9 cellular contexts compared by ENCODE assay signal in the genomic region with DNA sequence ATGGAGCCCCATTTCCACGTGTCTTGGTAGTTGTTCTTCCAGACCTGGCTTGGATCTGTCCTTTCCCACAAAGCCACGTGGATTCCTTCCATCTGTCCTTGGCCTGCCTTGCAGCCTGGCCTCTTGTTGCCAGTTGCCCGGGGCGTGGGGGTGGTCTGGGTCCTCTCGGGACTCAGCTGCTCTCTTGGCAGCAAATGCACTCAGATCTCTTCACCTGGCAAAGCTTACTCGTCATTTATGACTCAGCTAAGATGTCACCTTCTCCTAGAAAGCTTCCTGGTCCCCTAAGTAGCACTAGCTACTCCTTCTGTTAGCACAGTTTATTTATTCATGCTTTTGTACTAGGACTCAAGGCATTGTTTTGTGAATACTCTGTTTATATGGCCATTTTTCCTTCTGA. TPM values are rescaled to one million over a fixed set of nuclear protein-coding genes. Genes with fewer than 3 reads are reported as not detected.
DNase-seq lines count a peak whose midpoint lies in the region; TF ChIP-seq lines count a peak whose summit lies in the region.
"Had no signal": no experiment of that assay in that cellular context is flagged by ENCODE, and none has a peak within 500 bp of the region (broad histone marks: within the 10 kb centered on the region; RNA-seq: fewer than 3 reads in every experiment).

No MANE protein-coding gene starts in this region.

- peak overlapping the region; percentile 70 for H3K4me2 ChIP-seq in mammary epithelial cell (ENCODE audit: insufficient read depth, low read depth, low read length)

- H3K27ac ChIP-seq in mammary epithelial cell (ENCODE audit: insufficient read depth, low read depth, low read length) (peak overlapping the region; percentile 71), temporal lobe (ENCODE audit: low read depth, low read length) (peak overlapping the region; percentile 91)

- no peak overlapping the region for H3K9ac ChIP-seq in mammary epithelial cell (ENCODE audit: insufficient read depth, low read length)

- H3K27me3 ChIP-seq in MG63 (no peaks in the 10 kb centered on the region), mammary epithelial cell (ENCODE audit: insufficient read depth, low read length) (no peaks in the 10 kb centered on the region)

- TF ChIP-seq CTCF in mammary epithelial cell (conservative IDR thresholded peaks at IDR 0.05 in 1 of 2, IDR thresholded peaks at IDR 0.05 in 1 of 2; ENCODE audit: extremely low read depth in 1 of 2, insufficient read depth in 1 of 2, low read depth in 1 of 2, low read length in 2 of 2) (no peak), lower leg skin (IDR thresholded peaks at IDR 0.05) (no peak)

- H2AFZ ChIP-seq in mammary epithelial cell (ENCODE audit: low read depth, low read length): no peak overlapping the region

- no TSS peak for BruUV-seq in mammary epithelial cell (replicated peaks; lab: Mats Ljungman, UMichigan)

- WGBS in mammary epithelial cell (ENCODE audit: low coverage, missing lambda C conversion rate): 6% methylated on average over 6 of the region's 6 CpGs
- WGBS in lower leg skin, 2 donors: 18 to 19% methylated on average over 6 of the region's 6 CpGs

- in situ Hi-C loops in mammary epithelial cell (cut with MboI; ENCODE audit: low sequenced_read_pairs in 2 of 2): no loop called here

- H3K9me3 ChIP-seq in MG63: peaks cover 13% of the 10 kb centered on the region
- H3K9me3 ChIP-seq in mammary epithelial cell (replicated peaks; ENCODE audit: insufficient read depth, low read length): no peaks in the 10 kb centered on the region

- H3K36me3 ChIP-seq in MG63 (peaks cover 5% of the 10 kb centered on the region; the same call in 1 of the 2 replicates), mammary epithelial cell (ENCODE audit: insufficient read depth, low read length) (peaks cover 8% of the 10 kb centered on the region)

- TF ChIP-seq POLR2A in lower leg skin (IDR thresholded peaks at IDR 0.05): no peak

- H3K4me1 ChIP-seq in mammary epithelial cell (ENCODE audit: insufficient read depth, low read length): peaks cover 84% of the 10 kb centered on the region

- no peaks in the 10 kb centered on the region for H4K20me1 ChIP-seq in mammary epithelial cell (ENCODE audit: insufficient read depth, low read length)

- dilution Hi-C loops in mammary epithelial cell (cut with HindIII; ENCODE audit: low sequenced_read_pairs): loop anchor here (10.0 kb wide), 1 partner anchor 63 kb away; no protein-coding TSS in a partner anchor

- intact Hi-C loops in mammary epithelial cell (cut with micrococcal nuclease) (no loop called here), lower leg skin (cut with DNase I; ENCODE audit: low total_unique reads) (no loop called here)

- H3K4me3 ChIP-seq in MG63 (no peak overlapping the region), mammary epithelial cell (replicated peaks in 1 of 3; ENCODE audit: insufficient read depth in 1 of 3, low read depth in 2 of 3, low read length in 3 of 3) (no peak overlapping the region), lower leg skin (ENCODE audit: low read depth, poor library complexity, severe bottlenecking) (no peak overlapping the region)
- H3K4me3 ChIP-seq: GM12878 had no signal

- H3K79me2 ChIP-seq in mammary epithelial cell (ENCODE audit: insufficient read depth, low read length): peaks cover 98% of the 10 kb centered on the region

- DNase-seq in MG63: peak; percentile 30
- peak; percentile 60 for DNase-seq in mammary epithelial cell
- DNase-seq in lower leg skin (ENCODE audit: low spot score in 2 of 2): peak; percentile 45 to 81
- DNase-seq in activated effector memory CD4-positive, alpha-beta T cell treated with Interleukin-2 at 50 U/mL for 16 hours: no peak
- DNase-seq in foreskin melanocyte: no peak
- no peak for DNase-seq in NAMALWA (ENCODE audit: low spot score)
- DNase-seq: NCI-H2107 had no signal

- CTCF ChIA-PET in mammary epithelial cell (lab: Charles Lee; ENCODE audit: low non-redundant PET): no interaction called here

RNA-seq across cellular contexts. Expression of gene PLEKHG3, which starts 13.6 kb away (rescaled TPM):
- total RNA-seq in MG63 (2014; rRNA removed; shearing (Covaris generic); ENCODE audit: low replicate concordance): 20.2 and 24.1 TPM in 2 replicates
- 100 to 1,000 TPM in 1 of 2 donors, 10 to 100 TPM in 1; 47.8 to 137 TPM for total RNA-seq in mammary epithelial cell
- 68.7 TPM for polyA plus RNA-seq in mammary epithelial cell
- 80.7 TPM for polyA minus RNA-seq in mammary epithelial cell
- total RNA-seq in lower leg skin: 100 to 1,000 TPM in 3 of 4 donors, 10 to 100 TPM in 1; 92.9 to 178 (median 125) TPM
- 7.1 TPM for total RNA-seq in temporal lobe

Comparison
In these comparisons a context has a peak if more than half of its experiments do, and no peak if none do; other contexts are left out.
1. DNase-seq: peak in MG63 (single experiment), mammary epithelial cell (single experiment) and lower leg skin (2 of 2); none in activated effector memory CD4-positive, alpha-beta T cell treated with Interleukin-2 at 50 U/mL for 16 hours (single experiment), foreskin melanocyte (single experiment) and NAMALWA (single experiment).